Comparison of ENCODE assay signal across 9 cellular contexts in genomic region chr11:124194696-124195418, GRCh38. TPM values are rescaled to one million over a fixed set of nuclear protein-coding genes. Genes with fewer than 3 reads are reported as not detected.
A peak's percentile ranks its signal among the peaks of the same experiment; 100 is the strongest.
DNase-seq lines count a peak whose midpoint lies in the region; ATAC-seq, FAIRE-seq and TF ChIP-seq lines count a peak whose summit lies in the region.
"Had no signal": no experiment of that assay in that cellular context is flagged by ENCODE, and none has a peak within 500 bp of the region (broad histone marks: within the 10 kb centered on the region; RNA-seq: fewer than 3 reads in every experiment).

No MANE protein-coding gene starts in this region.

- DNase-seq in A549 (ENCODE audit: low read depth in 1 of 2, low spot score in 1 of 2) (peak; percentile 18 to 54), MM.1S (peak; percentile 65), T-helper 17 cell (peak in 1 of 3 donors; percentile 15), endodermal cell (peak; percentile 80), natural killer cell (no peak), cerebellar nuclear complex (lab: John Stamatoyannopoulos, UW) (no peak)

- 42% methylated on average over 8 of the region's 8 CpGs for WGBS in A549 (ENCODE audit: missing lambda C conversion rate)
- WGBS in endodermal cell (ENCODE audit: insufficient coverage in 1 of 2, insufficient read length in 1 of 2), 2 experiments: 75 to 80% methylated on average over 2 to 8 of the region's 8 CpGs

- intact Hi-C loops in natural killer cell (cut with micrococcal nuclease): loop anchor here (1.0 kb wide), 1 partner anchor 124 kb away; no protein-coding TSS in a partner anchor

- peaks cover 4% of the 10 kb centered on the region for H3K36me3 Mint-ChIP-seq in T-helper 17 cell (ENCODE audit: low read depth)
- H3K36me3 Mint-ChIP-seq in endodermal cell (ENCODE audit: low read depth): no peaks in the 10 kb centered on the region
- no peaks in the 10 kb centered on the region for H3K36me3 Mint-ChIP-seq in natural killer cell

- H3K4me3 Mint-ChIP-seq in T-helper 17 cell (no peak overlapping the region), endodermal cell (no peak overlapping the region), natural killer cell (no peak overlapping the region)

- peak; percentile 47 for TF ChIP-seq CTCF in A549 (IDR thresholded peaks at IDR 0.05)
- TF ChIP-seq CTCF in GM12873 (IDR thresholded peaks at IDR 0.05; ENCODE audit: insufficient read depth, low read depth, low read length, missing control alignments): peak; percentile 84
- peak; percentile 86 for TF ChIP-seq CTCF in MM.1S (IDR thresholded peaks at IDR 0.05; ENCODE audit: low read length)
- peak; percentile 85 for TF ChIP-seq CTCF in endodermal cell (conservative IDR thresholded peaks at IDR 0.05)
- TF ChIP-seq CTCF in natural killer cell (IDR thresholded peaks at IDR 0.05): peak; percentile 58

- TF ChIP-seq EP300 in A549 (IDR thresholded peaks at IDR 0.05): no peak

- no peaks in the 10 kb centered on the region for H3F3A ChIP-seq in MM.1S (ENCODE audit: insufficient read depth, low read length)

- H3K27me3 ChIP-seq in MM.1S (replicated peaks; ENCODE audit: insufficient read depth, low read length) (no peaks in the 10 kb centered on the region), endodermal cell (ENCODE audit: control insufficient read depth, insufficient read depth, low read length, poor library complexity, severe bottlenecking) (no peaks in the 10 kb centered on the region)
- H3K27me3 ChIP-seq: neutrophil had no signal

- H3K9me3 ChIP-seq in A549 (no peaks in the 10 kb centered on the region), MM.1S (replicated peaks; ENCODE audit: insufficient read depth, low read length) (no peaks in the 10 kb centered on the region), T-helper 17 cell (ENCODE audit: control insufficient read depth, low read length, poor library complexity, severe bottlenecking) (no peaks in the 10 kb centered on the region), endodermal cell (ENCODE audit: control insufficient read depth, low read length) (no peaks in the 10 kb centered on the region)
- H3K9me3 ChIP-seq: neutrophil had no signal

- H3K9me2 ChIP-seq in MM.1S (replicated peaks; ENCODE audit: insufficient read depth, low read length): no peaks in the 10 kb centered on the region

- CTCF ChIA-PET in A549 (lab: Yijun Ruan, JAX): interaction anchor here (0.8 to 3.1 kb wide), 5 partner anchors 37 to 125 kb away, joined by 3 to 9 read pairs (median 3); partner anchors contain the start of gene VWA5A

- H3K9me3 Mint-ChIP-seq in endodermal cell (peaks cover 13% of the 10 kb centered on the region), natural killer cell (no peaks in the 10 kb centered on the region)

- H3K4me1 Mint-ChIP-seq in T-helper 17 cell: no peaks in the 10 kb centered on the region
- H3K4me1 Mint-ChIP-seq in endodermal cell: peaks cover 21% of the 10 kb centered on the region
- no peaks in the 10 kb centered on the region for H3K4me1 Mint-ChIP-seq in natural killer cell

- H3K27ac ChIP-seq in A549: no peak overlapping the region
- H3K27ac ChIP-seq in MM.1S (ENCODE audit: low read length): no peak overlapping the region
- no peak overlapping the region for H3K27ac ChIP-seq in endodermal cell (ENCODE audit: low read depth, low read length)
- H3K27ac ChIP-seq: neutrophil had no signal

- peak; percentile 81 to 93; a peak in 5 of 6 replicates for ATAC-seq in A549
- peak; percentile 67 for ATAC-seq in HG02610 (IDR thresholded peaks at IDR 0.05; ENCODE audit: unreplicated experiment)
- ATAC-seq in T-helper 17 cell: peak; percentile 59
- ATAC-seq in natural killer cell: peak; percentile 53 to 73 (median 67)

- FAIRE-seq in A549 (lab: Jason Lieb, UNC): no peak

- H3K79me2 ChIP-seq in MM.1S (ENCODE audit: low read length): no peaks in the 10 kb centered on the region

- H3K4me3 ChIP-seq in A549: no peak overlapping the region
- no peak overlapping the region for H3K4me3 ChIP-seq in MM.1S (ENCODE audit: low read length)
- no peak overlapping the region for H3K4me3 ChIP-seq in endodermal cell (ENCODE audit: low read length)

- H3K4me1 ChIP-seq in A549 (no peaks in the 10 kb centered on the region), MM.1S (ENCODE audit: low read length) (no peaks in the 10 kb centered on the region), endodermal cell (ENCODE audit: control insufficient read depth, insufficient read depth, low read length) (peaks cover 2% of the 10 kb centered on the region)

- peaks cover 55% of the 10 kb centered on the region for H3K27me3 Mint-ChIP-seq in T-helper 17 cell
- peaks cover 1% of the 10 kb centered on the region for H3K27me3 Mint-ChIP-seq in endodermal cell (ENCODE audit: insufficient read depth)
- H3K27me3 Mint-ChIP-seq in natural killer cell (ENCODE audit: low read depth in 2 of 2): peaks cover 0 to 14% of the 10 kb centered on the region in 2 donors

- H3K36me3 ChIP-seq in MM.1S (replicated peaks; ENCODE audit: insufficient read depth, low read length) (no peaks in the 10 kb centered on the region), endodermal cell (ENCODE audit: control insufficient read depth, insufficient read depth, low read length) (no peaks in the 10 kb centered on the region)
- H3K36me3 ChIP-seq: neutrophil had no signal

- POLR2A ChIA-PET in A549 (lab: Yijun Ruan, JAX): no interaction called here

- H3K4me2 ChIP-seq in A549 (no peak overlapping the region), MM.1S (ENCODE audit: low read depth, low read length) (no peak overlapping the region)

- H3K9ac ChIP-seq in MM.1S (ENCODE audit: low read length): no peak overlapping the region
- no peak overlapping the region for H3K9ac ChIP-seq in endodermal cell (ENCODE audit: extremely low read depth, low read length, poor library complexity, severe bottlenecking)

- peak; percentile 55 to 57; a peak in 4 of 5 replicates for TF ChIP-seq RAD21 in A549 (conservative IDR thresholded peaks at IDR 0.05 in 1 of 2, IDR thresholded peaks at IDR 0.05 in 1 of 2)

- H2AFZ ChIP-seq in MM.1S (ENCODE audit: low read length): no peak overlapping the region

- H3K27ac Mint-ChIP-seq in T-helper 17 cell (no peak overlapping the region), endodermal cell (no peak overlapping the region), natural killer cell (no peak overlapping the region)

- TF ChIP-seq POLR2A in A549 (IDR thresholded peaks at IDR 0.05; ENCODE audit: low read length): no peak

- no peaks in the 10 kb centered on the region for H4K20me1 ChIP-seq in MM.1S (ENCODE audit: insufficient read depth, low read length)

TF ChIP-seq in A549, 52 proteins besides CTCF, POLR2A, EP300 and RAD21:
- TF ChIP-seq CHD2 (IDR thresholded peaks at IDR 0.05; ENCODE audit: low read length, partially characterized antibody): no peak
- peak; percentile 51; the same call in 2 of the 3 replicates for TF ChIP-seq SMC3 (IDR thresholded peaks at IDR 0.05)
- TF ChIP-seq ZC3H11A (IDR thresholded peaks at IDR 0.05): no peak
- no peak for TF ChIP-seq POLR2AphosphoS2 (conservative IDR thresholded peaks at IDR 0.05; ENCODE audit: low read length)
- no peak for TF ChIP-seq CHD4 (IDR thresholded peaks at IDR 0.05; ENCODE audit: borderline replicate concordance)
- TF ChIP-seq HMGXB4 (CRISPR knock-in tag; IDR thresholded peaks at IDR 0.05; ENCODE audit: borderline replicate concordance): no peak
- no peak for TF ChIP-seq ELK1 (IDR thresholded peaks at IDR 0.05; ENCODE audit: low read depth, low read length)
- TF ChIP-seq FOXS1 (CRISPR knock-in tag; IDR thresholded peaks at IDR 0.05): no peak
- no peak for TF ChIP-seq MYC (IDR thresholded peaks at IDR 0.05; ENCODE audit: borderline replicate concordance, low read length)

RNA-seq across cellular contexts. Expression of gene OR10D3, which starts 11.7 kb away (rescaled TPM):
- not detected in 2 replicates for polyA plus RNA-seq in A549 (2011; rRNA removed)
- polyA plus RNA-seq in A549 (2012; cell fraction: cytosol; rRNA removed): not detected in 2 replicates
- not detected in 2 replicates for polyA plus RNA-seq in A549 (2012; cell fraction: nucleus; rRNA removed)
- polyA plus RNA-seq in A549 (2017; fragmentation: RNase III; extraction: RNeasy Plus Mini Kit Qiagen cat#74134 plus additional on column Dnase treatment): not detected in 3 replicates
- not detected in 2 replicates for polyA minus RNA-seq in A549 (2011; rRNA and poly(A)+ RNA removed)
- not detected for total RNA-seq in T-helper 17 cell
- under 1 TPM in 1 of 2 donors, not detected in 1; 0.37 TPM for total RNA-seq in endodermal cell
- polyA plus RNA-seq in endodermal cell (2013, experiment 1 of 2): not detected
- polyA plus RNA-seq in endodermal cell (2013, experiment 2 of 2): not detected
- total RNA-seq in natural killer cell: not detected

RNA-seq across cellular contexts. Expression of gene OR8G1, which starts 46.0 kb away (rescaled TPM):
- polyA plus RNA-seq in A549 (2011; rRNA removed) (not detected in 2 replicates), A549 (2017; fragmentation: RNase III; extraction: RNeasy Plus Mini Kit Qiagen cat#74134 plus additional on column Dnase treatment) (not detected in 3 replicates)
- polyA plus RNA-seq in A549 (2012; cell fraction: cytosol; rRNA removed): not detected in 2 replicates
- not detected in 2 replicates for polyA plus RNA-seq in A549 (2012; cell fraction: nucleus; rRNA removed)
- not detected in 2 replicates for polyA minus RNA-seq in A549 (2011; rRNA and poly(A)+ RNA removed)
- total RNA-seq in T-helper 17 cell (not detected), endodermal cell (under 1 TPM in 1 of 2 donors, not detected in 1; 0.11 TPM), natural killer cell (not detected)
- polyA plus RNA-seq in endodermal cell (2013, experiment 1 of 2): not detected
- not detected for polyA plus RNA-seq in endodermal cell (2013, experiment 2 of 2)

Comparison
In these comparisons a context has a peak if more than half of its experiments do, and no peak if none do; other contexts are left out.
1. DNase-seq: peak in A549 (2 of 2), MM.1S (single experiment) and endodermal cell (single experiment); none in natural killer cell (single experiment) and cerebellar nuclear complex (0 of 2).
2. Peak in every context shown above with its lines, with median percentiles within 50 percentile points of each other: ATAC-seq and CTCF ChIP-seq.